Comparison of ENCODE assay signal across 31 cellular contexts in the genomic region with DNA sequence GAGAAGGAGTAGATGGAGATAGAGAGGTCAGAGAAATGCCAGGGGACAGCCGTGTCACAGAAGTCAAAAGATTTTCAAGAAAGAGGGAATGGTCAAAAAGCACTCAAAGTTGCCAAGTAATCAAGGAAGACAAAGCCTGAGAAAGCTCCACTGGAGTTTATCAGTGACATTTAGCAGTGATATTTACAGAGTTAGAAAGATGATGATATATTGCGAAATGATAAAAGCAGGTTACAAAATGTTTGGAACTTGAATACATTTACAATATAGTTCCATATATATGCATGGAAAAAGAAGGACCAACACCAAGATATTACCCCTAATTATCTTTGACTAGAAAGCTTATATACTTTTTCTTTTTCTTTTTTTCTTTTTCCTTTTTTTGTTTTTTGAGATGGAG.
"Had no signal": no experiment of that assay in that cellular context is flagged by ENCODE, and none has a peak within 500 bp of the region (broad histone marks: within the 10 kb centered on the region; RNA-seq: fewer than 3 reads in every experiment).

No MANE protein-coding gene starts in this region.

- H3K27ac ChIP-seq: body of pancreas, breast epithelium, SJSA1, VCaP had no signal

- H3K9me3 ChIP-seq: body of pancreas, SJSA1, SK-N-SH had no signal

- H3K4me1 ChIP-seq: body of pancreas, breast epithelium, SJSA1 had no signal

- FAIRE-seq: astrocyte had no signal

- H3K9ac ChIP-seq: SK-N-SH had no signal

- H3K27me3 ChIP-seq: body of pancreas, breast epithelium, MG63, SJSA1 had no signal

- H3K4me3 ChIP-seq: body of pancreas, breast epithelium, MG63, SJSA1 had no signal

- ATAC-seq: activated CD8-positive, alpha-beta memory T cell treated with anti-CD3 and anti-CD28 coated beads, Interleukin-2, amount 10 ng/mL, durations not matched to agents 7 days and 5 days; activated naive CD8-positive, alpha-beta T cell treated with anti-CD3 and anti-CD28 coated beads, Interleukin-2, amount 50 U/mL, for 24 hours; body of pancreas; Panc1; T-helper 17 cell had no signal

- H3K4me2 ChIP-seq: SK-N-SH had no signal

- DNase-seq: activated B cell treated with CpG ODN at 0.5 μM for 24 hours; activated CD4-positive, alpha-beta memory T cell treated with anti-CD3 and anti-CD28 coated beads, Interleukin-2, amount 10 ng/mL, durations not matched to agents 7 days and 5 days; activated CD4-positive, alpha-beta T cell treated with anti-CD3 and anti-CD28 coated beads for 1 hour; activated CD4-positive, alpha-beta T cell treated with anti-CD3 and anti-CD28 coated beads for 48 hours; activated CD8-positive, alpha-beta memory T cell treated with anti-CD3 and anti-CD28 coated beads for 24 hours; activated CD8-positive, alpha-beta memory T cell treated with anti-CD3 and anti-CD28 coated beads, Interleukin-2, amount 10 ng/mL, durations not matched to agents 7 days and 5 days; activated CD8-positive, alpha-beta memory T cell treated with anti-CD3 and anti-CD28 coated beads, Interleukin-2, amount 50 U/mL, for 48 hours; activated effector memory CD4-positive, alpha-beta T cell treated with Interleukin-2 at 50 U/mL for 16 hours; activated naive CD4-positive, alpha-beta T cell treated with anti-CD3 and anti-CD28 coated beads, Interleukin-2, amount 10 ng/mL, durations not matched to agents 7 days and 5 days; activated naive CD8-positive, alpha-beta T cell treated with anti-CD3 and anti-CD28 coated beads, Interleukin-2, amount 50 U/mL, for 24 hours; activated T-cell treated with anti-CD3 and anti-CD28 coated beads, Interleukin-2, amount 50 U/mL, for 48 hours; amniotic stem cell; body of pancreas; Kasumi-1; MG63; NCI-H1048; NCI-H1105 treated with DMSO at 0.1 percent for 48 hours; NCI-H1436; NCI-H1694; NCI-H1930; NCI-H345; NCI-H524 treated with DMSO at 0.1 percent for 48 hours; SHP77 treated with DMSO at 0.1 percent for 48 hours; SK-N-SH; T-helper 17 cell; T-helper 9 cell had no signal
